19 cellular contexts compared by ENCODE assay signal in the genomic region with DNA sequence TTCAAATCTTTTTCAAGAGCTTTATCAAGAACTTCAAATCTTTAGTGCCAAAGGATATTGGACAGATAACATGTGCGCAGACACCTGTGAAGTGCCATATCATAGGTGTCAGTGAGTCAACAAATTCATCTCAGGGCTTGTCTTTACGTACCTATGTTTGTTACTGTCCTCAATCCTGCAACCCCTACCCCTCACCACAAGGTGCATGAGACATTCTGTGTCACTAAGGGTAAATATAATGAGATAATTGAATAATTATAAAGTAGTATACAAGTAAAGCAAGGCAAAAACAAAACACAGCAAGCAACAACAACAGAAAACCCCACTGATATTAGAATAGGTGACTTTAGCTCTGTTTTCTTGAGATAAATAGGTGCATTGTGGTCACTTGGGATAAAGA.
"Had no signal": no experiment of that assay in that cellular context is flagged by ENCODE, and none has a peak within 500 bp of the region (broad histone marks: within the 10 kb centered on the region; RNA-seq: fewer than 3 reads in every experiment).

No MANE protein-coding gene starts in this region.

- H3K36me3 Mint-ChIP-seq: activated naive CD4-positive, alpha-beta T cell treated with anti-CD3 and anti-CD28 coated beads, Interleukin-2, amount 10 ng/mL, durations not matched to agents 7 days and 5 days; stimulated activated memory B cell treated with anti-CD40 and anti-IgM and Interleukin-4, amounts not matched to agents 10 μg/mL and 1 μg/mL and 100 μg/mL, for 72 hours had no signal

- DNase-seq: activated CD4-positive, alpha-beta T cell treated with anti-CD3 and anti-CD28 coated beads, Interleukin-2, amount 10 ng/mL, durations not matched to agents 24 days and 14 days; activated CD8-positive, alpha-beta T cell treated with anti-CD3 and anti-CD28 coated beads, Interleukin-2, amount 10 ng/mL, durations not matched to agents 7 days and 5 days; activated naive CD4-positive, alpha-beta T cell treated with anti-CD3 and anti-CD28 coated beads, Interleukin-2, amount 10 ng/mL, durations not matched to agents 7 days and 5 days; activated naive CD8-positive, alpha-beta T cell treated with anti-CD3 and anti-CD28 coated beads, Interleukin-2, amount 50 U/mL, for 24 hours; activated T-cell treated with anti-CD3 and anti-CD28 coated beads, Interleukin-2, amount 50 U/mL, for 4 hours; aorta; cerebellar nuclear complex; cortex of kidney; left cardiac atrium; spleen; stimulated activated CD4-positive, alpha-beta T cell treated with anti-CD3 and anti-CD28 coated beads, Interleukin-4, amount 100 ng/mL, for 4 hours; T-helper 1 cell; T-helper 9 cell had no signal

- ATAC-seq: activated CD8-positive, alpha-beta T cell treated with anti-CD3 and anti-CD28 coated beads, Interleukin-2, amount 10 ng/mL, durations not matched to agents 7 days and 5 days; activated naive CD8-positive, alpha-beta T cell treated with anti-CD3 and anti-CD28 coated beads, Interleukin-2, amount 50 U/mL, for 24 hours; activated T-cell treated with anti-CD3 and anti-CD28 coated beads, Interleukin-2, amount 50 U/mL, for 4 hours; left cardiac atrium; natural killer cell treated with Interleukin-12 subunit alpha and Interleukin-12 subunit beta and Interleukin-15 and Interleukin-18, amount 100 ng/mL, for 72 hours; stimulated activated memory B cell treated with anti-CD40 and anti-IgM and Interleukin-4, amounts not matched to agents 10 μg/mL and 1 μg/mL and 100 μg/mL, for 72 hours had no signal

- FAIRE-seq: islet of Langerhans had no signal

- H3K4me3 Mint-ChIP-seq: activated CD4-positive, alpha-beta T cell treated with anti-CD3 and anti-CD28 coated beads, Interleukin-2, amount 10 ng/mL, durations not matched to agents 24 days and 14 days; activated CD8-positive, alpha-beta T cell treated with anti-CD3 and anti-CD28 coated beads, Interleukin-2, amount 10 ng/mL, durations not matched to agents 7 days and 5 days; activated naive CD4-positive, alpha-beta T cell treated with anti-CD3 and anti-CD28 coated beads, Interleukin-2, amount 10 ng/mL, durations not matched to agents 7 days and 5 days; activated naive CD8-positive, alpha-beta T cell treated with anti-CD3 and anti-CD28 coated beads, Interleukin-2, amount 50 U/mL, for 24 hours; activated T-cell treated with anti-CD3 and anti-CD28 coated beads, Interleukin-2, amount 50 U/mL, for 4 hours; natural killer cell treated with Interleukin-12 subunit alpha and Interleukin-12 subunit beta and Interleukin-15 and Interleukin-18, amount 100 ng/mL, for 72 hours; stimulated activated memory B cell treated with anti-CD40 and anti-IgM and Interleukin-4, amounts not matched to agents 10 μg/mL and 1 μg/mL and 100 μg/mL, for 72 hours had no signal

- H3K9me3 Mint-ChIP-seq: activated CD4-positive, alpha-beta T cell treated with anti-CD3 and anti-CD28 coated beads, Interleukin-2, amount 10 ng/mL, durations not matched to agents 24 days and 14 days; activated naive CD4-positive, alpha-beta T cell treated with anti-CD3 and anti-CD28 coated beads, Interleukin-2, amount 10 ng/mL, durations not matched to agents 7 days and 5 days; activated naive CD8-positive, alpha-beta T cell treated with anti-CD3 and anti-CD28 coated beads, Interleukin-2, amount 50 U/mL, for 24 hours; activated T-cell treated with anti-CD3 and anti-CD28 coated beads, Interleukin-2, amount 50 U/mL, for 4 hours; stimulated activated memory B cell treated with anti-CD40 and anti-IgM and Interleukin-4, amounts not matched to agents 10 μg/mL and 1 μg/mL and 100 μg/mL, for 72 hours had no signal

- H3K27me3 Mint-ChIP-seq: activated CD4-positive, alpha-beta T cell treated with anti-CD3 and anti-CD28 coated beads, Interleukin-2, amount 10 ng/mL, durations not matched to agents 24 days and 14 days; activated naive CD4-positive, alpha-beta T cell treated with anti-CD3 and anti-CD28 coated beads, Interleukin-2, amount 10 ng/mL, durations not matched to agents 7 days and 5 days; activated naive CD8-positive, alpha-beta T cell treated with anti-CD3 and anti-CD28 coated beads, Interleukin-2, amount 50 U/mL, for 24 hours; natural killer cell treated with Interleukin-12 subunit alpha and Interleukin-12 subunit beta and Interleukin-15 and Interleukin-18, amount 100 ng/mL, for 72 hours; stimulated activated memory B cell treated with anti-CD40 and anti-IgM and Interleukin-4, amounts not matched to agents 10 μg/mL and 1 μg/mL and 100 μg/mL, for 72 hours had no signal

- H3K4me3 ChIP-seq: breast epithelium, hepatocyte, spleen, thoracic aorta had no signal

- H3K27ac Mint-ChIP-seq: activated CD4-positive, alpha-beta T cell treated with anti-CD3 and anti-CD28 coated beads, Interleukin-2, amount 10 ng/mL, durations not matched to agents 24 days and 14 days; activated CD8-positive, alpha-beta T cell treated with anti-CD3 and anti-CD28 coated beads, Interleukin-2, amount 10 ng/mL, durations not matched to agents 7 days and 5 days; activated naive CD4-positive, alpha-beta T cell treated with anti-CD3 and anti-CD28 coated beads, Interleukin-2, amount 10 ng/mL, durations not matched to agents 7 days and 5 days; activated naive CD8-positive, alpha-beta T cell treated with anti-CD3 and anti-CD28 coated beads, Interleukin-2, amount 50 U/mL, for 24 hours; natural killer cell treated with Interleukin-12 subunit alpha and Interleukin-12 subunit beta and Interleukin-15 and Interleukin-18, amount 100 ng/mL, for 72 hours; stimulated activated memory B cell treated with anti-CD40 and anti-IgM and Interleukin-4, amounts not matched to agents 10 μg/mL and 1 μg/mL and 100 μg/mL, for 72 hours had no signal

- H3K4me1 Mint-ChIP-seq: activated CD4-positive, alpha-beta T cell treated with anti-CD3 and anti-CD28 coated beads, Interleukin-2, amount 10 ng/mL, durations not matched to agents 24 days and 14 days; activated naive CD4-positive, alpha-beta T cell treated with anti-CD3 and anti-CD28 coated beads, Interleukin-2, amount 10 ng/mL, durations not matched to agents 7 days and 5 days; activated naive CD8-positive, alpha-beta T cell treated with anti-CD3 and anti-CD28 coated beads, Interleukin-2, amount 50 U/mL, for 24 hours; stimulated activated memory B cell treated with anti-CD40 and anti-IgM and Interleukin-4, amounts not matched to agents 10 μg/mL and 1 μg/mL and 100 μg/mL, for 72 hours had no signal
